Comparison of ENCODE assay signal across 8 cellular contexts in genomic region chr14:92105073-92105844, GRCh38. TPM values are rescaled to one million over a fixed set of nuclear protein-coding genes. Genes with fewer than 3 reads are reported as not detected.
A peak's percentile ranks its signal among the peaks of the same experiment; 100 is the strongest.
DNase-seq lines count a peak whose midpoint lies in the region; ATAC-seq and TF ChIP-seq lines count a peak whose summit lies in the region.

No MANE protein-coding gene starts in this region.

- ATAC-seq in activated naive CD8-positive, alpha-beta T cell treated with anti-CD3 and anti-CD28 coated beads, Interleukin-2, amount 50 U/mL, for 24 hours: no peak

- no peak for TF ChIP-seq CTCF in stomach (IDR thresholded peaks at IDR 0.05)

- H3K27me3 ChIP-seq in iPS-18a (ENCODE audit: control insufficient read depth, insufficient read depth, low read length): no peaks in the 10 kb centered on the region
- no peaks in the 10 kb centered on the region for H3K27me3 ChIP-seq in stomach

- H3K36me3 Mint-ChIP-seq in T-helper 1 cell treated with Interleukin-12 subunit alpha and Interleukin-12 subunit beta and Interleukin-4 antibody, amounts not matched to agents 30 μg/mL and 1 μg/mL, for 36 hours (ENCODE audit: low read depth): peaks cover 2% of the 10 kb centered on the region
- no peaks in the 10 kb centered on the region for H3K36me3 Mint-ChIP-seq in activated naive CD8-positive, alpha-beta T cell treated with anti-CD3 and anti-CD28 coated beads, Interleukin-2, amount 50 U/mL, for 24 hours (ENCODE audit: low read depth)

- intact Hi-C loops in stomach (cut with DNase I; ENCODE audit: low total_unique reads): no loop called here

- no peak for TF ChIP-seq POLR2A in stomach (IDR thresholded peaks at IDR 0.05)

- H3K27ac ChIP-seq in iPS-18a (ENCODE audit: low read length) (no peak overlapping the region), stomach (peak overlapping the region; percentile 95 to 98 (median 96))

- H3K9me3 Mint-ChIP-seq in T-helper 1 cell treated with Interleukin-12 subunit alpha and Interleukin-12 subunit beta and Interleukin-4 antibody, amounts not matched to agents 30 μg/mL and 1 μg/mL, for 36 hours: no peaks in the 10 kb centered on the region
- H3K9me3 Mint-ChIP-seq in activated naive CD8-positive, alpha-beta T cell treated with anti-CD3 and anti-CD28 coated beads, Interleukin-2, amount 50 U/mL, for 24 hours: no peaks in the 10 kb centered on the region

- no peak for TF ChIP-seq EP300 in stomach (IDR thresholded peaks at IDR 0.05)

- H3K9me3 ChIP-seq in iPS-18a (ENCODE audit: control insufficient read depth, low read depth, low read length): no peaks in the 10 kb centered on the region
- no peaks in the 10 kb centered on the region for H3K9me3 ChIP-seq in stomach

- peak overlapping the region; percentile 75 for H3K9ac ChIP-seq in iPS-18a (ENCODE audit: low read length)

- H3K4me3 Mint-ChIP-seq in T-helper 1 cell treated with Interleukin-12 subunit alpha and Interleukin-12 subunit beta and Interleukin-4 antibody, amounts not matched to agents 30 μg/mL and 1 μg/mL, for 36 hours: peak overlapping the region; percentile 94
- H3K4me3 Mint-ChIP-seq in activated naive CD8-positive, alpha-beta T cell treated with anti-CD3 and anti-CD28 coated beads, Interleukin-2, amount 50 U/mL, for 24 hours: peak overlapping the region; percentile 95

- H3K4me1 Mint-ChIP-seq in T-helper 1 cell treated with Interleukin-12 subunit alpha and Interleukin-12 subunit beta and Interleukin-4 antibody, amounts not matched to agents 30 μg/mL and 1 μg/mL, for 36 hours (ENCODE audit: low read depth): peaks cover 22% of the 10 kb centered on the region
- H3K4me1 Mint-ChIP-seq in activated naive CD8-positive, alpha-beta T cell treated with anti-CD3 and anti-CD28 coated beads, Interleukin-2, amount 50 U/mL, for 24 hours: peaks cover 43% of the 10 kb centered on the region

- 59 to 67% (median 62%) methylated on average over 14 of the region's 14 CpGs for WGBS in stomach, 5 donors

- H3K4me3 ChIP-seq in iPS-18a (ENCODE audit: low read length) (peak overlapping the region; percentile 93), stomach (peak overlapping the region; percentile 93 to 98 (median 96))

- H3K36me3 ChIP-seq in iPS-18a (ENCODE audit: control insufficient read depth, low read depth, low read length) (no peaks in the 10 kb centered on the region), stomach (no peaks in the 10 kb centered on the region)

- H3K27ac Mint-ChIP-seq in T-helper 1 cell treated with Interleukin-12 subunit alpha and Interleukin-12 subunit beta and Interleukin-4 antibody, amounts not matched to agents 30 μg/mL and 1 μg/mL, for 36 hours: peak overlapping the region; percentile 88
- H3K27ac Mint-ChIP-seq in activated naive CD8-positive, alpha-beta T cell treated with anti-CD3 and anti-CD28 coated beads, Interleukin-2, amount 50 U/mL, for 24 hours: peak overlapping the region; percentile 84

- H3K27me3 Mint-ChIP-seq in T-helper 1 cell treated with Interleukin-12 subunit alpha and Interleukin-12 subunit beta and Interleukin-4 antibody, amounts not matched to agents 30 μg/mL and 1 μg/mL, for 36 hours (ENCODE audit: low read depth): no peaks in the 10 kb centered on the region
- H3K27me3 Mint-ChIP-seq in activated naive CD8-positive, alpha-beta T cell treated with anti-CD3 and anti-CD28 coated beads, Interleukin-2, amount 50 U/mL, for 24 hours: no peaks in the 10 kb centered on the region

- no peak for DNase-seq in T-helper 1 cell
- no peak for DNase-seq in activated naive CD8-positive, alpha-beta T cell treated with anti-CD3 and anti-CD28 coated beads, Interleukin-2, amount 50 U/mL, for 24 hours
- no peak for DNase-seq in stomach
- no peak for DNase-seq in foreskin melanocyte
- DNase-seq in superior temporal gyrus (ENCODE audit: extremely low spot score): no peak
- no peak for DNase-seq in retina

- peaks cover 10% of the 10 kb centered on the region for H3K4me1 ChIP-seq in iPS-18a (ENCODE audit: control insufficient read depth, low read depth, low read length)
- H3K4me1 ChIP-seq in stomach: peaks cover 15 to 60% (median 47%) of the 10 kb centered on the region in 4 donors

RNA-seq across cellular contexts. Expression of gene ATXN3, which starts 1.1 kb away (rescaled TPM):
- total RNA-seq in stomach: 100 to 1,000 TPM in 1 of 5 donors, 10 to 100 TPM in 3, 1 to 10 TPM in 1; 4.5 to 229 (median 31.6) TPM
- polyA plus RNA-seq in stomach: 10 to 100 TPM; 11.7 to 36.8 (median 18.7) TPM

RNA-seq across cellular contexts. Expression of gene NDUFB1, which starts 16.2 kb away (rescaled TPM):
- total RNA-seq in stomach: 100 to 1,000 TPM in 4 of 5 donors, 10 to 100 TPM in 1; 22.2 to 517 (median 230) TPM
- 1,000 to 10,000 TPM in 1 of 3 donors, 100 to 1,000 TPM in 2; 801 to 1,152 (median 912) TPM for polyA plus RNA-seq in stomach

RNA-seq across cellular contexts. Expression of gene CPSF2, which starts 16.5 kb away (rescaled TPM):
- 10 to 100 TPM in 3 of 5 donors, 1 to 10 TPM in 2; 5.8 to 36.6 (median 24.3) TPM for total RNA-seq in stomach
- polyA plus RNA-seq in stomach: 1 to 10 TPM; 5.5 to 8.3 (median 7.2) TPM
